Comparison of ENCODE assay signal across 1 cellular context in the genomic region with DNA sequence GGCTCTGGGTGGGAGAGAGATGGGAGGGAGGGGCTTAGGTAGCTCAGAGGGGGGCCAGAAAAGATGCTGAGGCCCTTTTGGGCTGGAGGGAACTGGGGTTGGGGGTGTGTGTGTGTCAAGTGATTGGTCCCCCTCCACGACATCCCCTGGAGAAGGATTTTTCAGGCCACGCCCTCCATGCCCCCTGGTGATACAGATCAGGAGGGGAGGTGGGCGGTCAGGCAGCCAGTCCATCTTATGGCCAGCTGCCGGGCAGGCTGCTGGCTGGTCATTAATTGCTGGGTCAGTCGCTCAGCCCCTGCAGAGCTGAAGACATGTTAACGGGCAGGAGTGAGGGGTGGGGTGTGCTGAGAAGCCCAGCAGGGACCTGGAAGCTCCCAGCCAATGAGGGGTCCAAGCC.
TF ChIP-seq lines count a peak whose summit lies in the region.

No MANE protein-coding gene starts in this region.

TF ChIP-seq in HEK293T, 16 proteins besides CTCF, POLR2A, EP300 and RAD21 (continued from another document):
- TF ChIP-seq LEF1 (IDR thresholded peaks at IDR 0.05; ENCODE audit: borderline replicate concordance) (no peak), HDGF (IDR thresholded peaks at IDR 0.05; ENCODE audit: borderline replicate concordance) (no peak), FOXM1 (IDR thresholded peaks at IDR 0.05; ENCODE audit: borderline replicate concordance) (no peak), SUZ12 (IDR thresholded peaks at IDR 0.05) (no peak), NFRKB (IDR thresholded peaks at IDR 0.05) (no peak), L3MBTL2 (conservative IDR thresholded peaks at IDR 0.05) (no peak)
- TF ChIP-seq, protein P1, sequence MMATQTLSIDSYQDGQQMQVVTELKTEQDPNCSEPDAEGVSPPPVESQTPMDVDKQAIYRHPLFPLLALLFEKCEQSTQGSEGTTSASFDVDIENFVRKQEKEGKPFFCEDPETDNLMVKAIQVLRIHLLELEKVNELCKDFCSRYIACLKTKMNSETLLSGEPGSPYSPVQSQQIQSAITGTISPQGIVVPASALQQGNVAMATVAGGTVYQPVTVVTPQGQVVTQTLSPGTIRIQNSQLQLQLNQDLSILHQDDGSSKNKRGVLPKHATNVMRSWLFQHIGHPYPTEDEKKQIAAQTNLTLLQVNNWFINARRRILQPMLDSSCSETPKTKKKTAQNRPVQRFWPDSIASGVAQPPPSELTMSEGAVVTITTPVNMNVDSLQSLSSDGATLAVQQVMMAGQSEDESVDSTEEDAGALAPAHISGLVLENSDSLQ (IDR thresholded peaks at IDR 0.05), result no peak
